17 cellular contexts compared by ENCODE assay signal in the genomic region with DNA sequence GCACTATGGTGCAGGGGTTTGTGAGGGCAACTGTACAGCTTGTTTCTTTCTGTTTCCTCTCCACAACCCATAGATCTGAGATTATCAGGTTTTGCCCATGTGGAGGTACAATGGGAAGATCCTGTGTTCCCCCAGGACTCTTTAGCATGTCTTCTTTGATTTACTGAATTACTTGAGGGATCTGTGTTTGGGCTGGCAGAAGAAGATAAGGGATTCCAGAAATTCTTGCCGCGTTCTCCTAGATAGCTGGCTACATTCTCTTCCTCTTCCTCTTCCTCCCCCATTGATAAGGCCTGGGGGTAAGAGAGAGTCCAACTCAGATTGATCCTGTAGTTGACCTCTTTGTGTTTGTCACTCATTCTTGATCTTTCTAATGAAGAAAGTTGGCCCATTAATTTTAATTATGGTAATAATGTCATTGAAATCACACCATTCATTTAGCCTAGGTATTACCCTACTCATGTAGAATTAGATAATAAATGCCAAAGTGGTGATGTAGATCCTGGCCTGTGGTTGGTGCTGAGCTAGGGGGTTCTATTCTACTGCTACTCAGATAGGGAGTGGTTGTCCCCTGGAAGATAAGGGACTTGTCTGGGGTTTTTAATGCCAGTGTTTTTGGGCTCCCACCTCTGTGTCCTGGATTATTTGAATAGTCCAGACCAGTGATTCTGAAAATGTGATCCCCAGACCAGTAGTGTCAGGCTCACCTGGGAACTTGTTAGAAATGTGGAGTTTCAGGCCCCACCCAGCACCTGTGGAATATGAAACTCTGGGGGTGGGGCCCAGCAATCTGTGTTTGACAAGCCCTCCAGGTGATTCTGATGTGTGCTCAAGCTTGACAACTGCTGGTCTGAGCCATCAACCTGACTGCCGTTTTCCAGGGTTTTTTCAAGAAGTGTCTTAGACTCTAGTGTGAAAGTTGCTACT.
DNase-seq lines count a peak whose midpoint lies in the region; ATAC-seq and TF ChIP-seq lines count a peak whose summit lies in the region.
"Had no signal": no experiment of that assay in that cellular context is flagged by ENCODE, and none has a peak within 500 bp of the region (broad histone marks: within the 10 kb centered on the region; RNA-seq: fewer than 3 reads in every experiment).

No MANE protein-coding gene starts in this region.

- ATAC-seq in GM18870 (IDR thresholded peaks at IDR 0.05; ENCODE audit: unreplicated experiment), result no peak

- no peaks in the 10 kb centered on the region for H3F3A ChIP-seq in smooth muscle cell (ENCODE audit: low read depth)

- H3K79me2 ChIP-seq in smooth muscle cell (ENCODE audit: low read depth), result no peaks in the 10 kb centered on the region

- no peak overlapping the region for H2BK120ac ChIP-seq in neuronal stem cell (ENCODE audit: low read depth, low read length)

- TF ChIP-seq CTCF in epithelial cell of esophagus (IDR thresholded peaks at IDR 0.05; ENCODE audit: insufficient read depth, low read depth, low read length, missing control alignments) (no peak), smooth muscle cell (IDR thresholded peaks at IDR 0.05; ENCODE audit: borderline replicate concordance, insufficient read depth, poor library complexity, severe bottlenecking) (no peak)

- WGBS in smooth muscle cell (ENCODE audit: low lambda C conversion rate), result 51% methylated on average over 3 of the region's 3 CpGs
- no CpG with 5 or more reads among the region's 3 CpGs for WGBS in neuronal stem cell (ENCODE audit: extremely low coverage in 2 of 2, insufficient read length in 2 of 2, insufficient replicate concordance in 1 of 2), 2 donors

- no peak overlapping the region for H2BK15ac ChIP-seq in neuronal stem cell (ENCODE audit: low read length)

- H3K4me3 ChIP-seq in epithelial cell of esophagus (ENCODE audit: low read length) (no peak overlapping the region), smooth muscle cell (no peak overlapping the region), neuronal stem cell (ENCODE audit: low read length in 2 of 2) (no peak overlapping the region)

- no peak overlapping the region for H2BK5ac ChIP-seq in neuronal stem cell (ENCODE audit: low read length)

- no peak overlapping the region for H3K18ac ChIP-seq in neuronal stem cell (ENCODE audit: low read length)

- H3K4me2 ChIP-seq in smooth muscle cell, result peak overlapping the region; percentile 17
- H3K4me2 ChIP-seq in neuronal stem cell (ENCODE audit: insufficient read depth, low read length, poor library complexity, severe bottlenecking), result no peak overlapping the region

- H3K27ac ChIP-seq in smooth muscle cell (ENCODE audit: low read depth) (no peak overlapping the region), neuronal stem cell (replicated peaks; ENCODE audit: low read length) (no peak overlapping the region)
- H3K27ac ChIP-seq: brain microvascular endothelial cell had no signal

- H2AFZ ChIP-seq in smooth muscle cell (ENCODE audit: low read depth) (no peak overlapping the region), neuronal stem cell (ENCODE audit: low read length) (no peak overlapping the region)

- H3K14ac ChIP-seq in neuronal stem cell (ENCODE audit: low read length), result no peak overlapping the region

- H3K4me1 ChIP-seq in smooth muscle cell (ENCODE audit: low read depth) (peaks cover 26% of the 10 kb centered on the region), neuronal stem cell (ENCODE audit: control insufficient read depth in 2 of 2, insufficient read depth in 1 of 2, low read depth in 1 of 2, low read length in 2 of 2) (peaks cover 9 to 18% of the 10 kb centered on the region in 2 donors)

- H4K20me1 ChIP-seq in smooth muscle cell (ENCODE audit: low read depth), result no peaks in the 10 kb centered on the region

- H3K9me3 ChIP-seq in smooth muscle cell (replicated peaks; ENCODE audit: low read depth), result no peaks in the 10 kb centered on the region
- peaks cover 0 to 3% of the 10 kb centered on the region in 2 donors for H3K9me3 ChIP-seq in neuronal stem cell (replicated peaks in 1 of 2; ENCODE audit: control insufficient read depth in 2 of 2, insufficient read depth in 1 of 2, low read depth in 1 of 2, low read length in 2 of 2)

- no peaks in the 10 kb centered on the region for H3K36me3 ChIP-seq in smooth muscle cell (ENCODE audit: low read depth)
- no peaks in the 10 kb centered on the region for H3K36me3 ChIP-seq in neuronal stem cell (replicated peaks in 1 of 2; ENCODE audit: control insufficient read depth in 2 of 2, insufficient read depth in 2 of 2, low read length in 2 of 2)
- H3K36me3 ChIP-seq: brain microvascular endothelial cell had no signal

- H3K27me3 ChIP-seq in smooth muscle cell (ENCODE audit: low read depth) (no peaks in the 10 kb centered on the region), neuronal stem cell (ENCODE audit: control insufficient read depth in 3 of 3, insufficient read depth in 3 of 3, low read depth in 1 of 3, low read length in 3 of 3) (no peaks in the 10 kb centered on the region)
- H3K27me3 ChIP-seq: brain microvascular endothelial cell had no signal

- DNase-seq in NCI-H1417 (lab: John Stamatoyannopoulos, UW) (peak; percentile 9 to 91 (median 39)), NCI-H1417 treated with DMSO at 0.1 percent for 48 hours (lab: John Stamatoyannopoulos, UW) (no peak), NCI-H69 (lab: John Stamatoyannopoulos, UW) (peak; percentile 79), epithelial cell of esophagus (ENCODE audit: low read depth) (peak; percentile 51), smooth muscle cell (lab: John Stamatoyannopoulos, UW; ENCODE audit: unreplicated experiment) (no peak), NCI-H1694 (lab: John Stamatoyannopoulos, UW) (no peak), neuronal stem cell (ENCODE audit: low spot score) (no peak)
- DNase-seq: 8988T; activated CD4-positive, alpha-beta memory T cell treated with anti-CD3 and anti-CD28 coated beads for 36 hours; activated effector memory CD4-positive, alpha-beta T cell treated with Interleukin-2 at 50 U/mL for 16 hours; brain microvascular endothelial cell; CD4-positive, alpha-beta memory T cell; GOT3; Kasumi-1; NCI-H2227 treated with DMSO at 0.1 percent for 48 hours; RPMI8226 had no signal

- no peak overlapping the region for H4K8ac ChIP-seq in neuronal stem cell (ENCODE audit: low read depth, low read length)

- H2AK5ac ChIP-seq in neuronal stem cell (ENCODE audit: low read depth, low read length), result no peak overlapping the region

- H4K91ac ChIP-seq in neuronal stem cell (ENCODE audit: low read depth, low read length, poor library complexity), result no peak overlapping the region

- no peak overlapping the region for H3K9ac ChIP-seq in smooth muscle cell (ENCODE audit: low read depth)
- no peak overlapping the region for H3K9ac ChIP-seq in neuronal stem cell (ENCODE audit: low read depth, low read length, poor library complexity)

- no peak overlapping the region for H3K4ac ChIP-seq in neuronal stem cell (ENCODE audit: low read length)

- H2BK12ac ChIP-seq in neuronal stem cell (ENCODE audit: low read length), result no peak overlapping the region

- H3K23ac ChIP-seq in neuronal stem cell (ENCODE audit: low read depth, low read length, poor library complexity), result no peak overlapping the region

- H3K79me1 ChIP-seq in neuronal stem cell (ENCODE audit: low read depth, low read length), result no peaks in the 10 kb centered on the region

Comparison
In these comparisons a context has a peak if more than half of its experiments do, and no peak if none do; other contexts are left out.
1. DNase-seq: peak in NCI-H1417 (3 of 3), NCI-H69 (single experiment) and epithelial cell of esophagus (single experiment); none in NCI-H1417 treated with DMSO at 0.1 percent for 48 hours (single experiment), smooth muscle cell (single experiment), NCI-H1694 (single experiment) and neuronal stem cell (single experiment).